Comparison of ENCODE assay signal across 15 cellular contexts in the genomic region with DNA sequence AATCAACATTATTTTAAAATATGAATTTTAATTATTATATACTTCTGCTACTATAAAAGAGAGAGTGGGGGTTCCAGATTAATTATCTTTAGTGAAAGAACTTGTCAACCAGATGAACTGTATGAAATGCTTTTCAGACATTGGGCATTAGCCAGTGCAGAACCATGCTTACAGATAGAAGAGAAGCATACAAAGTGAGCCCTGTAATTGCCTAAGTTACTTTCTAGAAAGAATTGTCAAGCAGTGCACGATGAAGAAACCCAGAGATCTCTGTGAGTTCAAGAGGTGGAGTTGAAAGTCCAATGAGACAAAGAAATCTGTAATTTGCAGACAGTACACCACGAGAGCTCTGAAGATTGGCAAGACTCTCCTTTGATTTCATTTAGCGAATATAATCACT.
DNase-seq lines count a peak whose midpoint lies in the region; ATAC-seq and TF ChIP-seq lines count a peak whose summit lies in the region.
"Had no signal": no experiment of that assay in that cellular context is flagged by ENCODE, and none has a peak within 500 bp of the region (broad histone marks: within the 10 kb centered on the region; RNA-seq: fewer than 3 reads in every experiment).

No MANE protein-coding gene starts in this region.

- H2AK5ac ChIP-seq in mesendoderm (ENCODE audit: low read length): no peak overlapping the region

- H3K27ac ChIP-seq in GM23338 (ENCODE audit: low read depth) (peak overlapping the region; percentile 30), HUES64 (ENCODE audit: low read depth, low read length) (peak overlapping the region; percentile 31), OCI-LY7 (ENCODE audit: low read depth, low read length, poor library complexity, severe bottlenecking) (no peak overlapping the region), mesendoderm (ENCODE audit: low read depth, low read length) (no peak overlapping the region), Karpas-422 (ENCODE audit: low read length) (no peak overlapping the region)
- H3K27ac ChIP-seq: C4-2B had no signal

- H3K27me3 ChIP-seq in GM23338 (ENCODE audit: insufficient read depth) (no peaks in the 10 kb centered on the region), HUES64 (ENCODE audit: insufficient read depth, low read length) (no peaks in the 10 kb centered on the region), mesendoderm (ENCODE audit: insufficient read depth, low read length, poor library complexity) (no peaks in the 10 kb centered on the region), Karpas-422 (ENCODE audit: low read length) (no peaks in the 10 kb centered on the region)
- H3K27me3 ChIP-seq: BE2C had no signal

- TF ChIP-seq CTCF in GM23338 (conservative IDR thresholded peaks at IDR 0.05; ENCODE audit: low read depth in 2 of 2) (no peak), OCI-LY7 (conservative IDR thresholded peaks at IDR 0.05; ENCODE audit: low read length) (no peak)

- CTCF ChIA-PET in OCI-LY7 (lab: Charles Lee; ENCODE audit: unreplicated experiment): no interaction called here

- H2BK15ac ChIP-seq in mesendoderm (replicated peaks; ENCODE audit: low read depth): peak overlapping the region; percentile 19

- peaks cover 42% of the 10 kb centered on the region for H3K4me1 Mint-ChIP-seq in GM23338
- H3K4me1 Mint-ChIP-seq in activated naive CD8-positive, alpha-beta T cell treated with anti-CD3 and anti-CD28 coated beads for 36 hours: no peaks in the 10 kb centered on the region

- H3K4me3 Mint-ChIP-seq in GM23338: no peak overlapping the region
- H3K4me3 Mint-ChIP-seq in activated naive CD8-positive, alpha-beta T cell treated with anti-CD3 and anti-CD28 coated beads for 36 hours: no peak overlapping the region
- H3K4me3 Mint-ChIP-seq: CD4-positive, alpha-beta T cell; H9 had no signal

- no TSS peak for BruUV-seq in OCI-LY7 (replicated peaks; lab: Mats Ljungman, UMichigan)

- ATAC-seq in GM23338 (no peak), GM21529 (IDR thresholded peaks at IDR 0.05; ENCODE audit: unreplicated experiment) (no peak)

- no peak overlapping the region for H4K8ac ChIP-seq in mesendoderm (ENCODE audit: low read depth, low read length)

- no peaks in the 10 kb centered on the region for H3F3A ChIP-seq in GM23338 (replicated peaks; ENCODE audit: low read depth)

- peak overlapping the region; percentile 75 for H3K18ac ChIP-seq in mesendoderm (ENCODE audit: low read length)

- H3K9me2 ChIP-seq in GM23338 (ENCODE audit: insufficient read depth) (no peaks in the 10 kb centered on the region), OCI-LY7 (ENCODE audit: insufficient read depth, low read length) (no peaks in the 10 kb centered on the region), Karpas-422 (replicated peaks; ENCODE audit: insufficient read depth, low read length) (no peaks in the 10 kb centered on the region)

- peaks cover 6% of the 10 kb centered on the region for H3K27me3 Mint-ChIP-seq in GM23338 (ENCODE audit: insufficient read depth, low read depth, poor library complexity)
- no peaks in the 10 kb centered on the region for H3K27me3 Mint-ChIP-seq in activated naive CD8-positive, alpha-beta T cell treated with anti-CD3 and anti-CD28 coated beads for 36 hours
- H3K27me3 Mint-ChIP-seq: CD4-positive, alpha-beta T cell had no signal

- peak overlapping the region; percentile 36 for H3K27ac Mint-ChIP-seq in GM23338
- no peak overlapping the region for H3K27ac Mint-ChIP-seq in activated naive CD8-positive, alpha-beta T cell treated with anti-CD3 and anti-CD28 coated beads for 36 hours
- H3K27ac Mint-ChIP-seq: CD4-positive, alpha-beta T cell had no signal

- H3K4me2 ChIP-seq in GM23338 (no peak overlapping the region), OCI-LY7 (ENCODE audit: low read length) (peak overlapping the region; percentile 17), mesendoderm (ENCODE audit: low read length) (no peak overlapping the region), Karpas-422 (ENCODE audit: low read depth, low read length, poor library complexity, severe bottlenecking) (no peak overlapping the region)

- H2AFZ ChIP-seq in GM23338 (peak overlapping the region; percentile 53; the same call in 1 of the 2 replicates), OCI-LY7 (ENCODE audit: low read length) (peak overlapping the region; percentile 61), Karpas-422 (ENCODE audit: low read length) (no peak overlapping the region)

- H3K36me3 Mint-ChIP-seq in GM23338 (ENCODE audit: low read depth): no peaks in the 10 kb centered on the region
- H3K36me3 Mint-ChIP-seq in activated naive CD8-positive, alpha-beta T cell treated with anti-CD3 and anti-CD28 coated beads for 36 hours: no peaks in the 10 kb centered on the region

- no peak overlapping the region for H3K23ac ChIP-seq in mesendoderm (ENCODE audit: low read length)

- DNase-seq in GM23338 (ENCODE audit: low spot score): no peak
- no peak for DNase-seq in OCI-LY7 (ENCODE audit: low spot score)
- no peak for DNase-seq in mesendoderm
- no peak for DNase-seq in activated naive CD8-positive, alpha-beta T cell treated with anti-CD3 and anti-CD28 coated beads for 36 hours
- no peak for DNase-seq in NCI-H1105 (lab: John Stamatoyannopoulos, UW)
- no peak for DNase-seq in Karpas-422
- DNase-seq: ACHN; BE2C; Caco-2; CD4-positive, alpha-beta T cell; GOT3; H9 had no signal

- no peak overlapping the region for H2BK5ac ChIP-seq in mesendoderm (ENCODE audit: low read length)

- H3K9ac ChIP-seq in HUES64 (ENCODE audit: low read depth, low read length) (no peak overlapping the region), mesendoderm (ENCODE audit: low read length) (no peak overlapping the region), Karpas-422 (ENCODE audit: low read length) (no peak overlapping the region)

- H3K36me3 ChIP-seq in GM23338 (ENCODE audit: insufficient read depth) (no peaks in the 10 kb centered on the region), HUES64 (ENCODE audit: insufficient read depth, low read length) (no peaks in the 10 kb centered on the region), OCI-LY7 (ENCODE audit: insufficient read depth, low read length) (no peaks in the 10 kb centered on the region), mesendoderm (ENCODE audit: control insufficient read depth, insufficient read depth, low read length) (no peaks in the 10 kb centered on the region), Karpas-422 (ENCODE audit: insufficient read depth, low read length) (no peaks in the 10 kb centered on the region)
- H3K36me3 ChIP-seq: BE2C had no signal

- intact Hi-C loops in OCI-LY7 (cut with micrococcal nuclease; ENCODE audit: unreplicated experiment): no loop called here

- no peaks in the 10 kb centered on the region for H3K9me3 ChIP-seq in HUES64 (ENCODE audit: insufficient read depth, low read depth, low read length)
- no peaks in the 10 kb centered on the region for H3K9me3 ChIP-seq in OCI-LY7 (ENCODE audit: low read length)
- no peaks in the 10 kb centered on the region for H3K9me3 ChIP-seq in Karpas-422 (ENCODE audit: low read length)
- H3K9me3 ChIP-seq: BE2C, Caco-2 had no signal

- H3K56ac ChIP-seq in mesendoderm (ENCODE audit: low read length): no peak overlapping the region

- H4K20me1 ChIP-seq in GM23338 (replicated peaks; ENCODE audit: insufficient read depth) (no peaks in the 10 kb centered on the region), OCI-LY7 (ENCODE audit: insufficient read depth, low read length) (no peaks in the 10 kb centered on the region), Karpas-422 (ENCODE audit: insufficient read depth, low read depth, low read length) (no peaks in the 10 kb centered on the region)

- H3K79me1 ChIP-seq in mesendoderm (ENCODE audit: low read length): no peaks in the 10 kb centered on the region

- no peaks in the 10 kb centered on the region for H3K79me2 ChIP-seq in GM23338 (replicated peaks; ENCODE audit: insufficient read depth)
- no peaks in the 10 kb centered on the region for H3K79me2 ChIP-seq in OCI-LY7 (ENCODE audit: insufficient read depth, low read depth, low read length)
- no peaks in the 10 kb centered on the region for H3K79me2 ChIP-seq in mesendoderm (ENCODE audit: control insufficient read depth, insufficient read depth, low read length)
- no peaks in the 10 kb centered on the region for H3K79me2 ChIP-seq in Karpas-422 (ENCODE audit: low read length)

- no peak overlapping the region for H4K5ac ChIP-seq in mesendoderm (ENCODE audit: low read length)

- 92% methylated on average over 3 of the region's 3 CpGs for WGBS in HUES64
- WGBS in mesendoderm (ENCODE audit: extremely low coverage, insufficient coverage, low lambda C conversion rate): no CpG with 5 or more reads among the region's 3 CpGs

- H3K4me1 ChIP-seq in GM23338 (ENCODE audit: insufficient read depth) (peaks cover 20% of the 10 kb centered on the region), HUES64 (ENCODE audit: insufficient read depth, low read length) (peaks cover 41% of the 10 kb centered on the region), OCI-LY7 (ENCODE audit: insufficient read depth, low read length, poor library complexity, severe bottlenecking) (peaks cover 21% of the 10 kb centered on the region), mesendoderm (ENCODE audit: control insufficient read depth, low read depth, low read length) (no peaks in the 10 kb centered on the region), Karpas-422 (ENCODE audit: low read length) (no peaks in the 10 kb centered on the region)
- H3K4me1 ChIP-seq: BE2C, Caco-2 had no signal

- no peak overlapping the region for H3K4me3 ChIP-seq in GM23338
- H3K4me3 ChIP-seq in HUES64 (ENCODE audit: low read length): no peak overlapping the region
- no peak overlapping the region for H3K4me3 ChIP-seq in OCI-LY7 (ENCODE audit: low read depth, low read length, poor library complexity, severe bottlenecking)
- no peak overlapping the region for H3K4me3 ChIP-seq in mesendoderm (ENCODE audit: low read length)
- no peak overlapping the region for H3K4me3 ChIP-seq in Karpas-422 (ENCODE audit: low read length)

- peak overlapping the region; percentile 16 for H3K4ac ChIP-seq in mesendoderm (ENCODE audit: low read depth, low read length)

- H3K9me3 Mint-ChIP-seq in GM23338: no peaks in the 10 kb centered on the region
- H3K9me3 Mint-ChIP-seq in activated naive CD8-positive, alpha-beta T cell treated with anti-CD3 and anti-CD28 coated beads for 36 hours: no peaks in the 10 kb centered on the region
- H3K9me3 Mint-ChIP-seq: CD4-positive, alpha-beta T cell; H9 had no signal

- H2BK120ac ChIP-seq in mesendoderm (ENCODE audit: low read depth, low read length): peak overlapping the region; percentile 61

- POLR2A ChIA-PET in OCI-LY7 (lab: Charles Lee): interaction anchor here (0.6 kb wide), 1 partner anchor 426 kb away, joined by 4 read pairs; no protein-coding TSS in a partner anchor

TF ChIP-seq in GM23338, 12 proteins besides CTCF, POLR2A, EP300 and RAD21:
- TF ChIP-seq EZH2 (IDR thresholded peaks at IDR 0.05; ENCODE audit: low read depth, unreplicated experiment): no peak
- TF ChIP-seq POLR2AphosphoS5 (IDR thresholded peaks at IDR 0.05; ENCODE audit: low read depth): no peak
- no peak for TF ChIP-seq NANOG (IDR thresholded peaks at IDR 0.05; ENCODE audit: borderline replicate concordance)
- TF ChIP-seq CREB1 (CRISPR knock-in tag; IDR thresholded peaks at IDR 0.05; ENCODE audit: low read depth): no peak
- TF ChIP-seq ZNF114 (CRISPR knock-in tag; IDR thresholded peaks at IDR 0.05): no peak
- TF ChIP-seq EZH2phosphoT487 (IDR thresholded peaks at IDR 0.05; ENCODE audit: unreplicated experiment): no peak

Comparison
In these comparisons a context has a peak if more than half of its experiments do, and no peak if none do; other contexts are left out.
1. H3K27ac ChIP-seq: peak in GM23338 (single experiment) and HUES64 (single experiment); none in OCI-LY7 (single experiment), mesendoderm (single experiment) and Karpas-422 (single experiment).